1 cellular context compared by ENCODE assay signal in the genomic region with DNA sequence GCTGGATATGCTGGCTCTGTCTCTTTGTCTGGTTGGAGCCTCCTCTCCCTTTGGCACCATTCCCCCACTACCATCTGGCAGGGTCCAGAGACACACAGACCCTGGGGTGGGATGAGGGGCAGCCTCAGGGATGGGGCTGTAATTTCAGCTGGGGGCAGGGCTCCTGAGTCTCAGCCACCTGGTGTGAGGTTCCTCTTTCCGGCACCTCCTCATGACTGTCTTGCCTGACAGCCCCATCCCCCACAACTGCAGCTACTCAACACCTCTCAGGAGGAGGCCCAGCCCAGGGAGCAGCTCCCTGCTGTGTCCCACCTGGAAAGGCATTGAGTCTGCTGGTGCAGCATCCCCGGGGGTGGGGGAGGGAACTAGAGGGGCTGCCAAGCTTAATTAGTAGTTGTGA.
TF ChIP-seq lines count a peak whose summit lies in the region.

No MANE protein-coding gene starts in this region.

TF ChIP-seq in HepG2, 621 proteins besides CTCF, POLR2A, EP300 and RAD21:
- no peak for TF ChIP-seq THAP11 (CRISPR knock-in tag; IDR thresholded peaks at IDR 0.05)
- TF ChIP-seq, protein P1, sequence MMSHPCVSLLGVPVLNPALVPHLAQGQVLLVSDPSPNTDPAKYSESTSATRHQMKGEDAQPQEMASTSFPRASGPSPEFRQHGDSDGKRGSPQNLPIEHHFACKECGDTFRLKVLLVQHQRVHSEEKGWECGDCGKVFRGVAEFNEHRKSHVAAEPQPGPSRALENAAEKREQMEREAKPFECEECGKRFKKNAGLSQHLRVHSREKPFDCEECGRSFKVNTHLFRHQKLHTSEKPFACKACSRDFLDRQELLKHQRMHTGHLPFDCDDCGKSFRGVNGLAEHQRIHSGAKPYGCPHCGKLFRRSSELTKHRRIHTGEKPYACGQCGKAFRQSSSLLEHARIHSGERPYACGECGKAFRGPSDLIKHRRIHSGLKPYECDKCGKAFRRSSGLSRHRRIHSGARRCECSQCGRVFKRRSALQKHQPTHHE (CRISPR knock-in tag; IDR thresholded peaks at IDR 0.05; ENCODE audit: borderline replicate concordance): no peak
- no peak for TF ChIP-seq NCOA1 (CRISPR knock-in tag; IDR thresholded peaks at IDR 0.05)
- no peak for TF ChIP-seq HINFP (CRISPR knock-in tag; IDR thresholded peaks at IDR 0.05; ENCODE audit: low read depth)
- TF ChIP-seq, protein P2, sequence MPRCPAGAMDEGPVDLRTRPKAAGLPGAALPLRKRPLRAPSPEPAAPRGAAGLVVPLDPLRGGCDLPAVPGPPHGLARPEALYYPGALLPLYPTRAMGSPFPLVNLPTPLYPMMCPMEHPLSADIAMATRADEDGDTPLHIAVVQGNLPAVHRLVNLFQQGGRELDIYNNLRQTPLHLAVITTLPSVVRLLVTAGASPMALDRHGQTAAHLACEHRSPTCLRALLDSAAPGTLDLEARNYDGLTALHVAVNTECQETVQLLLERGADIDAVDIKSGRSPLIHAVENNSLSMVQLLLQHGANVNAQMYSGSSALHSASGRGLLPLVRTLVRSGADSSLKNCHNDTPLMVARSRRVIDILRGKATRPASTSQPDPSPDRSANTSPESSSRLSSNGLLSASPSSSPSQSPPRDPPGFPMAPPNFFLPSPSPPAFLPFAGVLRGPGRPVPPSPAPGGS (CRISPR knock-in tag; IDR thresholded peaks at IDR 0.05): no peak
- TF ChIP-seq TGIF2 (CRISPR knock-in tag; IDR thresholded peaks at IDR 0.05): no peak
- TF ChIP-seq NCOA5 (CRISPR knock-in tag; IDR thresholded peaks at IDR 0.05): no peak
- TF ChIP-seq ARNT (IDR thresholded peaks at IDR 0.05): no peak
- no peak for TF ChIP-seq ZNF687 (CRISPR knock-in tag; IDR thresholded peaks at IDR 0.05)
- no peak for TF ChIP-seq ZNF468 (CRISPR knock-in tag; IDR thresholded peaks at IDR 0.05)
- TF ChIP-seq MAFK (conservative IDR thresholded peaks at IDR 0.05 in 1 of 2, IDR thresholded peaks at IDR 0.05 in 1 of 2; ENCODE audit: low read length in 2 of 2): no peak
TF ChIP-seq in HepG2: peak in this region for 0.
